ENCODE assay signal across 22 cellular contexts in genomic region chr13:85379433-85379832, GRCh38.
DNase-seq lines count a peak whose midpoint lies in the region; ATAC-seq and TF ChIP-seq lines count a peak whose summit lies in the region.
"Had no signal": no experiment of that assay in that cellular context is flagged by ENCODE, and none has a peak within 500 bp of the region (broad histone marks: within the 10 kb centered on the region; RNA-seq: fewer than 3 reads in every experiment).

No MANE protein-coding gene starts in this region.

- DNase-seq in ACHN (peak; percentile 24), choroid plexus epithelial cell (ENCODE audit: low read depth) (peak; percentile 6), left ventricle myocardium superior (no peak), NCI-H2107 (lab: John Stamatoyannopoulos, UW) (no peak), DMS153 (lab: John Stamatoyannopoulos, UW) (no peak)
- DNase-seq in activated naive CD8-positive, alpha-beta T cell treated with anti-CD3 and anti-CD28 coated beads for 36 hours = no peak
- DNase-seq: activated CD4-positive, alpha-beta T cell treated with anti-CD3 and anti-CD28 coated beads, Interleukin-2, amount 50 U/mL, for 4 hours; activated effector memory CD4-positive, alpha-beta T cell treated with Interleukin-2 at 50 U/mL for 16 hours; anterior cingulate cortex; DMS79 treated with DMSO at 0.1 percent for 48 hours; H7; kidney; mucosa of descending colon; NCI-H1436 treated with DMSO at 0.1 percent for 48 hours; NCI-H446; occipital lobe; stimulated activated naive B cell treated with anti-CD40 and anti-IgM and Interleukin-4, amounts not matched to agents 10 μg/mL and 1 μg/mL and 100 μg/mL, for 72 hours had no signal

- TF ChIP-seq CTCF in DOHH2 (IDR thresholded peaks at IDR 0.05; ENCODE audit: low read depth, low read length, poor library complexity, severe bottlenecking) = no peak
- TF ChIP-seq CTCF in OCI-LY3 (IDR thresholded peaks at IDR 0.05; ENCODE audit: low read depth, low read length) = no peak
- no peak for TF ChIP-seq CTCF in choroid plexus epithelial cell (conservative IDR thresholded peaks at IDR 0.05; ENCODE audit: low read depth, low read length)

- no peaks in the 10 kb centered on the region for H3K4me1 Mint-ChIP-seq in activated naive CD8-positive, alpha-beta T cell treated with anti-CD3 and anti-CD28 coated beads for 36 hours

- H3F3A ChIP-seq in DOHH2 (ENCODE audit: control insufficient read depth, insufficient read depth) = no peaks in the 10 kb centered on the region

- H3K27me3 ChIP-seq in DOHH2 (ENCODE audit: control insufficient read depth, low read length) (no peaks in the 10 kb centered on the region), OCI-LY3 (ENCODE audit: low read depth, low read length) (no peaks in the 10 kb centered on the region)
- H3K27me3 ChIP-seq: esophagus muscularis mucosa had no signal

- no peaks in the 10 kb centered on the region for H3K36me3 Mint-ChIP-seq in activated naive CD8-positive, alpha-beta T cell treated with anti-CD3 and anti-CD28 coated beads for 36 hours
- H3K36me3 Mint-ChIP-seq: stimulated activated naive B cell treated with anti-CD40 and anti-IgM and Interleukin-4, amounts not matched to agents 10 μg/mL and 1 μg/mL and 100 μg/mL, for 72 hours; type B pancreatic cell had no signal

- peak overlapping the region; percentile 39; the same call in 1 of the 2 replicates for H2AFZ ChIP-seq in OCI-LY3 (ENCODE audit: low read depth, low read length)

- H3K79me2 ChIP-seq in DOHH2 (ENCODE audit: control insufficient read depth, low read length) (no peaks in the 10 kb centered on the region), OCI-LY3 (ENCODE audit: low read length) (no peaks in the 10 kb centered on the region)

- H3K36me3 ChIP-seq in DOHH2 (ENCODE audit: control insufficient read depth, low read length) (no peaks in the 10 kb centered on the region), OCI-LY3 (replicated peaks; ENCODE audit: low read depth, low read length) (no peaks in the 10 kb centered on the region)
- H3K36me3 ChIP-seq: esophagus muscularis mucosa had no signal

- H3K4me1 ChIP-seq in DOHH2 (ENCODE audit: control insufficient read depth, low read length) (peaks cover 41% of the 10 kb centered on the region), OCI-LY3 (ENCODE audit: low read length) (peaks cover 12% of the 10 kb centered on the region)
- H3K4me1 ChIP-seq: esophagus muscularis mucosa had no signal

- in situ Hi-C loops in ACHN (cut with HindIII; ENCODE audit: low pct_ligation_motif_present, low pct_unique_long_range_greater_than_20kb, low sequenced_read_pairs) = no loop called here

- no peaks in the 10 kb centered on the region for H3K27me3 Mint-ChIP-seq in activated naive CD8-positive, alpha-beta T cell treated with anti-CD3 and anti-CD28 coated beads for 36 hours
- H3K27me3 Mint-ChIP-seq: stimulated activated naive B cell treated with anti-CD40 and anti-IgM and Interleukin-4, amounts not matched to agents 10 μg/mL and 1 μg/mL and 100 μg/mL, for 72 hours; type B pancreatic cell had no signal

- H3K4me3 ChIP-seq in DOHH2 (ENCODE audit: low read length) (peak overlapping the region; percentile 37), OCI-LY3 (ENCODE audit: low read length) (peak overlapping the region; percentile 22; the same call in 1 of the 2 replicates), choroid plexus epithelial cell (ENCODE audit: low read depth, low read length) (no peak overlapping the region)
- H3K4me3 ChIP-seq: esophagus muscularis mucosa, mucosa of descending colon had no signal

- H4K20me1 ChIP-seq in DOHH2 (ENCODE audit: control insufficient read depth, insufficient read depth, low read depth, low read length) (no peaks in the 10 kb centered on the region), OCI-LY3 (ENCODE audit: insufficient read depth, low read length) (no peaks in the 10 kb centered on the region)

- intact Hi-C loops in left ventricle myocardium superior (cut with micrococcal nuclease) = no loop called here

- no peak overlapping the region for H3K4me3 Mint-ChIP-seq in activated naive CD8-positive, alpha-beta T cell treated with anti-CD3 and anti-CD28 coated beads for 36 hours
- H3K4me3 Mint-ChIP-seq: type B pancreatic cell had no signal

- no peaks in the 10 kb centered on the region for H3K9me3 Mint-ChIP-seq in activated naive CD8-positive, alpha-beta T cell treated with anti-CD3 and anti-CD28 coated beads for 36 hours
- H3K9me3 Mint-ChIP-seq: stimulated activated naive B cell treated with anti-CD40 and anti-IgM and Interleukin-4, amounts not matched to agents 10 μg/mL and 1 μg/mL and 100 μg/mL, for 72 hours had no signal

- no peak overlapping the region for H3K9ac ChIP-seq in OCI-LY3 (ENCODE audit: low read length)

- H3K27ac ChIP-seq in DOHH2 (ENCODE audit: low read depth, low read length) = no peak overlapping the region
- no peak overlapping the region for H3K27ac ChIP-seq in OCI-LY3 (ENCODE audit: low read length)
- H3K27ac ChIP-seq: C4-2B, esophagus muscularis mucosa had no signal

- H3K27ac Mint-ChIP-seq in activated naive CD8-positive, alpha-beta T cell treated with anti-CD3 and anti-CD28 coated beads for 36 hours = no peak overlapping the region
- H3K27ac Mint-ChIP-seq: stimulated activated naive B cell treated with anti-CD40 and anti-IgM and Interleukin-4, amounts not matched to agents 10 μg/mL and 1 μg/mL and 100 μg/mL, for 72 hours; type B pancreatic cell had no signal

- ATAC-seq in left ventricle myocardium superior = no peak
- ATAC-seq: mucosa of descending colon; stimulated activated naive B cell treated with anti-CD40 and anti-IgM and Interleukin-4, amounts not matched to agents 10 μg/mL and 1 μg/mL and 100 μg/mL, for 72 hours had no signal

- H3K4me2 ChIP-seq in DOHH2 (ENCODE audit: low read length) (peak overlapping the region; percentile 56), OCI-LY3 (ENCODE audit: low read length) (peak overlapping the region; percentile 51)

- no peaks in the 10 kb centered on the region for H3K9me2 ChIP-seq in DOHH2 (replicated peaks; ENCODE audit: control insufficient read depth, low read length)

- H3K9me3 ChIP-seq in DOHH2 (ENCODE audit: control insufficient read depth, insufficient read depth, low read length) (no peaks in the 10 kb centered on the region), OCI-LY3 (ENCODE audit: insufficient read depth, low read length) (no peaks in the 10 kb centered on the region)
- H3K9me3 ChIP-seq: esophagus muscularis mucosa, mucosa of descending colon had no signal

Comparison
In these comparisons a context has a peak if more than half of its experiments do, and no peak if none do; other contexts are left out.
1. DNase-seq: peak in ACHN (single experiment) and choroid plexus epithelial cell (single experiment); none in activated naive CD8-positive, alpha-beta T cell treated with anti-CD3 and anti-CD28 coated beads for 36 hours (single experiment), left ventricle myocardium superior (single experiment), NCI-H2107 (single experiment) and DMS153 (single experiment).